In the genomic region with DNA sequence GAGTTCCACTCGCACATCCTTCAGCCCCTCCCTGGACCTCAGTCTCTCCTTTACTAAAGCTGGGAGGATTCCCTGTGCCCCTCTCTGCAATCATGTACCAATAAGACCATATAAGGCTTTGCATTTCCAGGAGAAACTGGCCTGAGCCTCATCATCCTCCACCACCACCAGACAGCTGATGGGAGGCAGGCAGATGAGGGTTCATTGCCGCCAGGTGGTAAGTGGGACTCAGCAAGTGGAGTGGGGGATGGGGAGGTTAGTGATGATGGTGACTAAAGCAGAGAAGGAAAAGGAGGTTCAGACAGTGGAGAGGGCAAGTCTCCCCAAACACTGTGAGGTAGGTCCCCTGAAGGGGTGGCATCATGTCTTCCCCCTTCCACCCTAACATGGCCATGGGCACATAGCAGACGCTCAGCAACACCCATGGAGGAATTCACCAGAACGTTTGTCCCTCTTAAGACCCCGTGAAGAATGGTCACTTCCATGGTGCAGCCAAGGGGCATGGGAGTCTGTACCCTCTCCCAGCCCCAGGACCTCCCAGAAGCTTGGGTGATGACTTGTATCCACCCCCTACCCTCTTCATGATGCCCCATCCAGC, we compare ENCODE assay signal across 13 cellular contexts. TPM values are rescaled to one million over a fixed set of nuclear protein-coding genes. Genes with fewer than 3 reads are reported as not detected.
DNase-seq lines count a peak whose midpoint lies in the region; ATAC-seq, FAIRE-seq and TF ChIP-seq lines count a peak whose summit lies in the region.
"Had no signal": no experiment of that assay in that cellular context is flagged by ENCODE, and none has a peak within 500 bp of the region (broad histone marks: within the 10 kb centered on the region; RNA-seq: fewer than 3 reads in every experiment).

No MANE protein-coding gene starts in this region.

- no peak for ATAC-seq in upper lobe of left lung (ENCODE audit: low FRiP score in 2 of 2)
- no peak for ATAC-seq in HG02678 (IDR thresholded peaks at IDR 0.05; ENCODE audit: unreplicated experiment)

- H3K27ac ChIP-seq in kidney (ENCODE audit: low read depth in 2 of 2, low read length in 2 of 2) (peak overlapping the region; percentile 8 to 49), upper lobe of left lung (peak overlapping the region; percentile 78 to 93 (median 84))

- no peaks in the 10 kb centered on the region for H3K27me3 Mint-ChIP-seq in activated naive CD8-positive, alpha-beta T cell
- no peaks in the 10 kb centered on the region for H3K27me3 Mint-ChIP-seq in activated naive CD8-positive, alpha-beta T cell treated with anti-CD3 and anti-CD28 coated beads for 36 hours
- peaks cover 3% of the 10 kb centered on the region for H3K27me3 Mint-ChIP-seq in HFFc6 (ENCODE audit: insufficient read depth)

- no peak for FAIRE-seq in kidney (lab: Jason Lieb, UNC)

- intact Hi-C loops in kidney (cut with DNase I): no loop called here

- peak overlapping the region in 1 of 2 donors; percentile 6 for H3K9ac ChIP-seq in kidney (ENCODE audit: low read length in 2 of 2)

- H3K9me3 ChIP-seq in kidney (ENCODE audit: control insufficient read depth in 1 of 2, low read length in 2 of 2) (no peaks in the 10 kb centered on the region), upper lobe of left lung (no peaks in the 10 kb centered on the region)

- H3K9me3 Mint-ChIP-seq in activated naive CD8-positive, alpha-beta T cell (ENCODE audit: low read depth): no peaks in the 10 kb centered on the region
- peaks cover 2% of the 10 kb centered on the region for H3K9me3 Mint-ChIP-seq in activated naive CD8-positive, alpha-beta T cell treated with anti-CD3 and anti-CD28 coated beads for 36 hours
- H3K9me3 Mint-ChIP-seq in HFFc6: no peaks in the 10 kb centered on the region
- H3K9me3 Mint-ChIP-seq: nephron had no signal

- H3K4me1 Mint-ChIP-seq in activated naive CD8-positive, alpha-beta T cell (ENCODE audit: low read depth): peaks cover 54% of the 10 kb centered on the region
- H3K4me1 Mint-ChIP-seq in activated naive CD8-positive, alpha-beta T cell treated with anti-CD3 and anti-CD28 coated beads for 36 hours: peaks cover 39% of the 10 kb centered on the region
- H3K4me1 Mint-ChIP-seq in HFFc6 (ENCODE audit: low read depth): peaks cover 41% of the 10 kb centered on the region

- H3K4me1 ChIP-seq in kidney (ENCODE audit: control insufficient read depth in 1 of 2, insufficient read depth in 1 of 2, low read depth in 1 of 2, low read length in 2 of 2) (peaks cover 21 to 46% of the 10 kb centered on the region in 2 donors), upper lobe of left lung (peaks cover 53 to 59% (median 58%) of the 10 kb centered on the region in 4 donors)

- no peaks in the 10 kb centered on the region for H3K36me3 Mint-ChIP-seq in activated naive CD8-positive, alpha-beta T cell
- H3K36me3 Mint-ChIP-seq in activated naive CD8-positive, alpha-beta T cell treated with anti-CD3 and anti-CD28 coated beads for 36 hours: peaks cover 1% of the 10 kb centered on the region
- no peaks in the 10 kb centered on the region; the same call in 1 of the 2 replicates for H3K36me3 Mint-ChIP-seq in HFFc6 (ENCODE audit: low read depth)

- TF ChIP-seq EP300 in upper lobe of left lung (IDR thresholded peaks at IDR 0.05): no peak

- no peak for DNase-seq in activated naive CD8-positive, alpha-beta T cell treated with anti-CD3 and anti-CD28 coated beads for 36 hours
- DNase-seq in RPMI8226 (peak; percentile 59), kidney (peak; percentile 33), upper lobe of left lung (no peak), cerebellar nuclear complex (lab: John Stamatoyannopoulos, UW) (no peak), HFFc6 (no peak)
- DNase-seq: anterior cingulate cortex, H7, SHP77 had no signal

- no peak for TF ChIP-seq POLR2A in upper lobe of left lung (IDR thresholded peaks at IDR 0.05)

- no peaks in the 10 kb centered on the region for H3K27me3 ChIP-seq in upper lobe of left lung

- no peak overlapping the region for H3K27ac Mint-ChIP-seq in activated naive CD8-positive, alpha-beta T cell
- no peak overlapping the region for H3K27ac Mint-ChIP-seq in activated naive CD8-positive, alpha-beta T cell treated with anti-CD3 and anti-CD28 coated beads for 36 hours
- no peak overlapping the region for H3K27ac Mint-ChIP-seq in HFFc6

- H3K4me3 Mint-ChIP-seq in activated naive CD8-positive, alpha-beta T cell: peak overlapping the region; percentile 3
- no peak overlapping the region for H3K4me3 Mint-ChIP-seq in activated naive CD8-positive, alpha-beta T cell treated with anti-CD3 and anti-CD28 coated beads for 36 hours
- no peak overlapping the region for H3K4me3 Mint-ChIP-seq in HFFc6
- H3K4me3 Mint-ChIP-seq: nephron had no signal

- TF ChIP-seq CTCF in kidney (IDR thresholded peaks at IDR 0.05; ENCODE audit: borderline replicate concordance, extremely low read depth, insufficient read depth) (no peak), upper lobe of left lung (IDR thresholded peaks at IDR 0.05) (no peak), HFFc6 (IDR thresholded peaks at IDR 0.05) (no peak)

- no peak overlapping the region for H3K4me3 ChIP-seq in kidney (ENCODE audit: low read length in 2 of 2)
- H3K4me3 ChIP-seq in upper lobe of left lung: no peak overlapping the region

- H3K36me3 ChIP-seq in kidney (ENCODE audit: control insufficient read depth in 1 of 2, insufficient read depth in 2 of 2, low read length in 2 of 2) (peaks cover 3 to 5% of the 10 kb centered on the region in 2 donors), upper lobe of left lung (peaks cover 3 to 19% (median 3%) of the 10 kb centered on the region in 4 donors)

- WGBS in upper lobe of left lung, 2 donors: 81 to 83% methylated on average over 4 to 5 of the region's 5 CpGs

RNA-seq across cellular contexts. Expression of a gene that starts 4.5 kb away (rescaled TPM):
- total RNA-seq in activated naive CD8-positive, alpha-beta T cell treated with anti-CD3 and anti-CD28 coated beads for 36 hours: 10 to 100 TPM; 44.8 to 49.1 TPM
- 186 TPM for total RNA-seq in kidney
- polyA plus RNA-seq in kidney (ENCODE audit: insufficient read depth, low read depth, low replicate concordance): 99.6 TPM
- 100 to 1,000 TPM; 140 to 425 (median 202) TPM for total RNA-seq in upper lobe of left lung
- total RNA-seq in HFFc6 (2021; fragmentation: NEBNext Ultra II Directional; extraction: Animal tissue kit (Norgen Biotek cat#: 25700)): 100 to 1,000 TPM; 105 to 122 (median 112) TPM

RNA-seq across cellular contexts. Expression of a gene that starts 29.0 kb away (rescaled TPM):
- 1 to 10 TPM; 2.7 to 3.7 TPM for total RNA-seq in activated naive CD8-positive, alpha-beta T cell treated with anti-CD3 and anti-CD28 coated beads for 36 hours
- total RNA-seq in kidney (452 TPM), upper lobe of left lung (100 to 1,000 TPM; 153 to 594 (median 346) TPM)
- 225 TPM for polyA plus RNA-seq in kidney (ENCODE audit: insufficient read depth, low read depth, low replicate concordance)
- under 1 TPM in 1 of 6 experiments, not detected in 5; 0.18 TPM for total RNA-seq in HFFc6 (2021; fragmentation: NEBNext Ultra II Directional; extraction: Animal tissue kit (Norgen Biotek cat#: 25700))

RNA-seq across cellular contexts. Expression of a gene that starts 35.9 kb away (rescaled TPM):
- under 1 TPM; 0.10 to 0.52 TPM for total RNA-seq in activated naive CD8-positive, alpha-beta T cell treated with anti-CD3 and anti-CD28 coated beads for 36 hours
- total RNA-seq in kidney (2.5 TPM), upper lobe of left lung (1 to 10 TPM in 5 of 6 donors, not detected in 1; 1.1 to 4.8 (median 2.1) TPM)
- 2.9 TPM for polyA plus RNA-seq in kidney (ENCODE audit: insufficient read depth, low read depth, low replicate concordance)
- total RNA-seq in HFFc6 (2021; fragmentation: NEBNext Ultra II Directional; extraction: Animal tissue kit (Norgen Biotek cat#: 25700)): not detected
- polyA plus RNA-seq: BJ had no signal

RNA-seq across cellular contexts. Expression of a gene that starts 37.6 kb away (rescaled TPM):
- total RNA-seq in activated naive CD8-positive, alpha-beta T cell treated with anti-CD3 and anti-CD28 coated beads for 36 hours: 1 to 10 TPM; 1.1 to 1.5 TPM
- total RNA-seq in kidney (114 TPM), upper lobe of left lung (100 to 1,000 TPM in 5 of 6 donors, 10 to 100 TPM in 1; 84.9 to 207 (median 150) TPM)
- polyA plus RNA-seq in kidney (ENCODE audit: insufficient read depth, low read depth, low replicate concordance): 77.8 TPM
- 100 to 1,000 TPM in 3 of 6 experiments, 10 to 100 TPM in 3; 91.5 to 124 (median 106) TPM for total RNA-seq in HFFc6 (2021; fragmentation: NEBNext Ultra II Directional; extraction: Animal tissue kit (Norgen Biotek cat#: 25700))

Comparison
In these comparisons a context has a peak if more than half of its experiments do, and no peak if none do; other contexts are left out.
1. DNase-seq: peak in RPMI8226 (single experiment) and kidney (single experiment); none in activated naive CD8-positive, alpha-beta T cell treated with anti-CD3 and anti-CD28 coated beads for 36 hours (single experiment), upper lobe of left lung (0 of 2), cerebellar nuclear complex (0 of 2) and HFFc6 (single experiment).
2. RNA of a gene that starts 29.0 kb away (total RNA-seq): 452 TPM in kidney (single experiment) and 153 to 594 TPM in upper lobe of left lung; 2.7 to 3.7 TPM in activated naive CD8-positive, alpha-beta T cell treated with anti-CD3 and anti-CD28 coated beads for 36 hours and 0.18 TPM in HFFc6; every median in the first group is over 10 times any median in the second.